Comparison of ENCODE assay signal across 29 cellular contexts in the genomic region with DNA sequence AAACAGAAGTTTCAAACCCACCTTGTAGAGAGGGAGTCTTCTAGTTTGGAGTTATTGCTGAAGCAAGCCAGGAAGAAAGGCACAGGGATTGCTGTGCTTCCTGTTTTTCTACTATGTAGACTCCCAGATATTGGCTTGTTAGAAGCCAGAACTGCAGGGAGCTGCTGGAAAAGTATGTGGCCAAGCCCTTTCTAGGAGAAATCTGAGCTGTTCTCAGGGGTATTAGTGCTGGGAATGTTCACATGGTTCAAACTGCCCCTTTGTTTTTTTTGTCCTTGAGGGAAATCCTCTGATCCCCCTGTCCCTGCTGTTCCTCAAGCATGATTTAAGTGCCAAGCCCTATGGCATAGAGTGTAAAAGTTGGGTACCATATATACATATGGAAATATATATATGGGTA.
"Had no signal": no experiment of that assay in that cellular context is flagged by ENCODE, and none has a peak within 500 bp of the region (broad histone marks: within the 10 kb centered on the region; RNA-seq: fewer than 3 reads in every experiment).

No MANE protein-coding gene starts in this region.

- H3K79me2 ChIP-seq: parathyroid adenoma had no signal

- DNase-seq: activated CD4-positive, alpha-beta T cell treated with anti-CD3 and anti-CD28 coated beads for 48 hours; activated CD4-positive, alpha-beta T cell treated with anti-CD3 and anti-CD28 coated beads, Interleukin-2, amount 50 U/mL, for 48 hours; activated CD8-positive, alpha-beta memory T cell treated with anti-CD3 and anti-CD28 coated beads for 24 hours; activated effector memory CD4-positive, alpha-beta T cell treated with anti-CD3 and anti-CD28 coated beads, Interleukin-2, amount 50 U/mL, for 16 hours; activated naive CD4-positive, alpha-beta T cell treated with anti-CD3 and anti-CD28 coated beads for 36 hours; activated naive CD8-positive, alpha-beta T cell treated with anti-CD3 and anti-CD28 coated beads for 36 hours; adrenal gland; cerebellar nuclear complex; dorsolateral prefrontal cortex; effector memory CD8-positive, alpha-beta T cell; hippocampal formation; left lung; lower lobe of right lung; mesenchymal stem cell; mucosa of descending colon; nucleus accumbens; right cardiac atrium; stimulated activated CD4-positive, alpha-beta T cell treated with anti-CD3 and anti-CD28 coated beads, Interleukin-2, amount 100 ng/mL, for 48 hours; stimulated activated naive CD8-positive, alpha-beta T cell treated with anti-CD3 and anti-CD28 coated beads, Interleukin-15, Interleukin-2, amounts not matched to agents 100 U/mL and 50 U/mL, for 24 hours; T-helper 9 cell; upper lobe of left lung had no signal

- H2AFZ ChIP-seq: parathyroid adenoma had no signal

- H3K9ac ChIP-seq: parathyroid adenoma had no signal

- H3K36me3 ChIP-seq: adrenal gland, cardiac muscle cell, left lung, lower lobe of right lung, thoracic aorta, upper lobe of left lung, vagina had no signal

- H3K27me3 ChIP-seq: adrenal gland, ascending aorta, cardiac muscle cell, dorsolateral prefrontal cortex, gastroesophageal sphincter, left lung, upper lobe of left lung, vagina had no signal

- H3K9me3 ChIP-seq: adrenal gland, mucosa of descending colon, vagina had no signal

- H3K4me3 ChIP-seq: adrenal gland, ascending aorta, cardiac muscle cell, coronary artery, dorsolateral prefrontal cortex, gastroesophageal sphincter, left lung, lower lobe of right lung, mucosa of descending colon, thoracic aorta, upper lobe of left lung, vagina had no signal

- H3K27ac ChIP-seq: adrenal gland, ascending aorta, cardiac muscle cell, coronary artery, dorsolateral prefrontal cortex, gastroesophageal sphincter, left lung, lower lobe of right lung, parathyroid adenoma, thoracic aorta, upper lobe of left lung, vagina, VCaP had no signal

- H3K4me1 ChIP-seq: adrenal gland, ascending aorta, gastroesophageal sphincter, left lung, lower lobe of right lung, parathyroid adenoma, upper lobe of left lung, vagina had no signal
